Comparison of ENCODE assay signal across 16 cellular contexts in genomic region chr10:122276611-122277205, GRCh38. TPM values are rescaled to one million over a fixed set of nuclear protein-coding genes. Genes with fewer than 3 reads are reported as not detected.
DNase-seq lines count a peak whose midpoint lies in the region; ATAC-seq, FAIRE-seq and TF ChIP-seq lines count a peak whose summit lies in the region.
"Had no signal": no experiment of that assay in that cellular context is flagged by ENCODE, and none has a peak within 500 bp of the region (broad histone marks: within the 10 kb centered on the region; RNA-seq: fewer than 3 reads in every experiment).

No MANE protein-coding gene starts in this region.

- TF ChIP-seq CTCF in epithelial cell of esophagus (IDR thresholded peaks at IDR 0.05; ENCODE audit: insufficient read depth, low read depth, low read length, missing control alignments): no peak
- no peak for TF ChIP-seq CTCF in mucosa of descending colon (IDR thresholded peaks at IDR 0.05)
- no peak for TF ChIP-seq CTCF in tibial nerve (IDR thresholded peaks at IDR 0.05)

- H3K4me3 ChIP-seq in epithelial cell of esophagus (ENCODE audit: low read length): no peak overlapping the region
- H3K4me3 ChIP-seq in mucosa of descending colon: no peak overlapping the region
- no peak overlapping the region for H3K4me3 ChIP-seq in tibial nerve

- peak; percentile 55 for FAIRE-seq in RCC 7860 (lab: Jason Lieb, UNC)

- no peaks in the 10 kb centered on the region for H3K9me3 ChIP-seq in mucosa of descending colon
- no peaks in the 10 kb centered on the region for H3K9me3 ChIP-seq in tibial nerve

- H3K36me3 ChIP-seq in mucosa of descending colon (ENCODE audit: low read depth) (no peaks in the 10 kb centered on the region), tibial nerve (no peaks in the 10 kb centered on the region)

- WGBS in tibial nerve, 2 donors: 89 to 91% methylated on average over 6 of the region's 6 CpGs

- no peak for TF ChIP-seq POLR2A in tibial nerve (IDR thresholded peaks at IDR 0.05)

- DNase-seq in ELR (ENCODE audit: low read depth): peak; percentile 81
- DNase-seq in RCC 7860 (ENCODE audit: low spot score): peak; percentile 57
- DNase-seq in epithelial cell of esophagus (ENCODE audit: low read depth): peak; percentile 57
- no peak for DNase-seq in mucosa of descending colon
- DNase-seq in tibial nerve (ENCODE audit: low spot score in 2 of 2): no peak
- no peak for DNase-seq in OCI-M1 (lab: John Stamatoyannopoulos, UW)
- DNase-seq: activated B cell treated with CpG ODN at 0.5 μM for 24 hours; activated CD8-positive, alpha-beta memory T cell treated with anti-CD3 and anti-CD28 coated beads, Interleukin-2, amount 50 U/mL, for 48 hours; cortex of kidney; naive B cell; stimulated activated CD4-positive, alpha-beta T cell treated with anti-CD3 and anti-CD28 coated beads, Interleukin-4, amount 100 ng/mL, for 24 hours; stimulated activated naive CD4-positive, alpha-beta T cell treated with Interleukin-2 at 50 U/mL for 16 hours had no signal

- no peaks in the 10 kb centered on the region for H3K4me1 ChIP-seq in mucosa of descending colon (ENCODE audit: low read depth)
- H3K4me1 ChIP-seq in tibial nerve: peaks cover 0 to 3% (median 0%) of the 10 kb centered on the region in 4 donors

- no peaks in the 10 kb centered on the region for H3K27me3 ChIP-seq in tibial nerve

- peak; percentile 70 for ATAC-seq in mucosa of descending colon
- ATAC-seq in GM19328 (IDR thresholded peaks at IDR 0.05; ENCODE audit: unreplicated experiment): no peak
- no peak for ATAC-seq in GM19455 (IDR thresholded peaks at IDR 0.05; ENCODE audit: unreplicated experiment)

- intact Hi-C loops in mucosa of descending colon (cut with DNase I, micrococcal nuclease): no loop called here

- H3K27ac ChIP-seq in tibial nerve: no peak overlapping the region

- no peak for TF ChIP-seq EP300 in tibial nerve (IDR thresholded peaks at IDR 0.05)

RNA-seq across cellular contexts. Expression of gene BTBD16, which starts 5.6 kb away (rescaled TPM):
- under 1 TPM; 0.16 to 0.60 (median 0.26) TPM for total RNA-seq in mucosa of descending colon
- total RNA-seq in tibial nerve: 1 to 10 TPM in 1 of 4 donors, under 1 TPM in 1, not detected in 2; 0.42 to 1.2 TPM
- total RNA-seq: activated B cell treated with CpG ODN at 0.5 μM for 24 hours, G401, pulmonary artery endothelial cell had no signal

Comparison
In these comparisons a context has a peak if more than half of its experiments do, and no peak if none do; other contexts are left out.
1. DNase-seq: peak in ELR (single experiment), RCC 7860 (single experiment) and epithelial cell of esophagus (single experiment); none in mucosa of descending colon (0 of 3), tibial nerve (0 of 2) and OCI-M1 (single experiment).